In the genomic region with DNA sequence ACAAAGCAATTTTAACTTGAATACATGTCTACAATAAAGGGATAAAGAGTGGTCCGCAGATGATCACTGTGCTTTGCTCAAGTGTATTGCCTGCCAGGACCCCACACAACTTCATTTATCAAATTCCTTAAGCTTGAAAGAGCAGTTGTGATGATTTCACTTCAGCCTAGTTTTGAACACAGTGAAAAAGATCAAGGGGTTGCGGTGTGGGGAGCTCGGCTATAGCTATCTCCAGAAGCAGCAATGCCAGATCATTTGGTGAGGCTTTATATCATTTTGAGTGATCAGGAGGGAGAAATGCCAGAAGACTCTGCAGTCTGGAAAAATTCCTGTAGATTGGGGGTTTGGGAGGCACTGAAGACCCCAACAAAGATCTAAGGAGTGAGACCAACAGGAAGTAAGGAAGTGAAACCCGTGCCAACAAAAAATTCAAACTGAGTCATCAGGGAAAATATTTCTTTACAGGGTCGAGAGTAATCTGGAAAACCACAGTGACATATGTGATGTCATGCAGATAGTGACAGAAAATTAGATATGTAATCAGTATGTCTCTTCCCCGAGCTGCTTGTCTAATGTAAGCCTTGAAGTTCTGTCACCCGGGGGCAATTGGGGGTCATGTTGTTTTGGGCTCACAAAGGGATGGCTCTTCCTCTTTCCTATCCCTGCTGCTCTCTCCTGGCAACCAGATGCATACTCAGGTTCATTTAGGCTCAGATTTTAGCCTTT, we compare ENCODE assay signal across 1 cellular context.
TF ChIP-seq lines count a peak whose summit lies in the region.

No MANE protein-coding gene starts in this region.

TF ChIP-seq in HCT116, 20 proteins besides CTCF, POLR2A, EP300 and RAD21 (continued from another document):
- TF ChIP-seq CEBPB (IDR thresholded peaks at IDR 0.05; ENCODE audit: low read depth) (peak; percentile 83), SRF (IDR thresholded peaks at IDR 0.05; ENCODE audit: low read depth) (0 out of 2 replicates have a peak, but pooled peaks have one; percentile 8), ZNF274 (IDR thresholded peaks at IDR 0.05; ENCODE audit: low read depth, low read length) (no peak), EZH2phosphoT487 (IDR thresholded peaks at IDR 0.05; ENCODE audit: borderline replicate concordance) (no peak), CBX3 (IDR thresholded peaks at IDR 0.05; ENCODE audit: low read depth) (no peak)
- TF ChIP-seq, protein P1, sequence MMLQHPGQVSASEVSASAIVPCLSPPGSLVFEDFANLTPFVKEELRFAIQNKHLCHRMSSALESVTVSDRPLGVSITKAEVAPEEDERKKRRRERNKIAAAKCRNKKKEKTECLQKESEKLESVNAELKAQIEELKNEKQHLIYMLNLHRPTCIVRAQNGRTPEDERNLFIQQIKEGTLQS (IDR thresholded peaks at IDR 0.05) = no peak
- TF ChIP-seq, protein P2, sequence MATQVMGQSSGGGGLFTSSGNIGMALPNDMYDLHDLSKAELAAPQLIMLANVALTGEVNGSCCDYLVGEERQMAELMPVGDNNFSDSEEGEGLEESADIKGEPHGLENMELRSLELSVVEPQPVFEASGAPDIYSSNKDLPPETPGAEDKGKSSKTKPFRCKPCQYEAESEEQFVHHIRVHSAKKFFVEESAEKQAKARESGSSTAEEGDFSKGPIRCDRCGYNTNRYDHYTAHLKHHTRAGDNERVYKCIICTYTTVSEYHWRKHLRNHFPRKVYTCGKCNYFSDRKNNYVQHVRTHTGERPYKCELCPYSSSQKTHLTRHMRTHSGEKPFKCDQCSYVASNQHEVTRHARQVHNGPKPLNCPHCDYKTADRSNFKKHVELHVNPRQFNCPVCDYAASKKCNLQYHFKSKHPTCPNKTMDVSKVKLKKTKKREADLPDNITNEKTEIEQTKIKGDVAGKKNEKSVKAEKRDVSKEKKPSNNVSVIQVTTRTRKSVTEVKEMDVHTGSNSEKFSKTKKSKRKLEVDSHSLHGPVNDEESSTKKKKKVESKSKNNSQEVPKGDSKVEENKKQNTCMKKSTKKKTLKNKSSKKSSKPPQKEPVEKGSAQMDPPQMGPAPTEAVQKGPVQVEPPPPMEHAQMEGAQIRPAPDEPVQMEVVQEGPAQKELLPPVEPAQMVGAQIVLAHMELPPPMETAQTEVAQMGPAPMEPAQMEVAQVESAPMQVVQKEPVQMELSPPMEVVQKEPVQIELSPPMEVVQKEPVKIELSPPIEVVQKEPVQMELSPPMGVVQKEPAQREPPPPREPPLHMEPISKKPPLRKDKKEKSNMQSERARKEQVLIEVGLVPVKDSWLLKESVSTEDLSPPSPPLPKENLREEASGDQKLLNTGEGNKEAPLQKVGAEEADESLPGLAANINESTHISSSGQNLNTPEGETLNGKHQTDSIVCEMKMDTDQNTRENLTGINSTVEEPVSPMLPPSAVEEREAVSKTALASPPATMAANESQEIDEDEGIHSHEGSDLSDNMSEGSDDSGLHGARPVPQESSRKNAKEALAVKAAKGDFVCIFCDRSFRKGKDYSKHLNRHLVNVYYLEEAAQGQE (IDR thresholded peaks at IDR 0.05; ENCODE audit: low read depth) = no peak
- TF ChIP-seq, protein P3, sequence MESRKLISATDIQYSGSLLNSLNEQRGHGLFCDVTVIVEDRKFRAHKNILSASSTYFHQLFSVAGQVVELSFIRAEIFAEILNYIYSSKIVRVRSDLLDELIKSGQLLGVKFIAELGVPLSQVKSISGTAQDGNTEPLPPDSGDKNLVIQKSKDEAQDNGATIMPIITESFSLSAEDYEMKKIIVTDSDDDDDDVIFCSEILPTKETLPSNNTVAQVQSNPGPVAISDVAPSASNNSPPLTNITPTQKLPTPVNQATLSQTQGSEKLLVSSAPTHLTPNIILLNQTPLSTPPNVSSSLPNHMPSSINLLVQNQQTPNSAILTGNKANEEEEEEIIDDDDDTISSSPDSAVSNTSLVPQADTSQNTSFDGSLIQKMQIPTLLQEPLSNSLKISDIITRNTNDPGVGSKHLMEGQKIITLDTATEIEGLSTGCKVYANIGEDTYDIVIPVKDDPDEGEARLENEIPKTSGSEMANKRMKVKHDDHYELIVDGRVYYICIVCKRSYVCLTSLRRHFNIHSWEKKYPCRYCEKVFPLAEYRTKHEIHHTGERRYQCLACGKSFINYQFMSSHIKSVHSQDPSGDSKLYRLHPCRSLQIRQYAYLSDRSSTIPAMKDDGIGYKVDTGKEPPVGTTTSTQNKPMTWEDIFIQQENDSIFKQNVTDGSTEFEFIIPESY (IDR thresholded peaks at IDR 0.05; ENCODE audit: extremely low read depth, insufficient replicate concordance, low read length) = no peak
